ENCODE assay signal across 8 cellular contexts in genomic region chr14:58072288-58073071, GRCh38.
A peak's percentile ranks its signal among the peaks of the same experiment; 100 is the strongest.
DNase-seq lines count a peak whose midpoint lies in the region; ATAC-seq, FAIRE-seq and TF ChIP-seq lines count a peak whose summit lies in the region.

No MANE protein-coding gene starts in this region.

- dilution Hi-C loops in keratinocyte (cut with MboI; ENCODE audit: extremely low pct_ligation_motif_present, low sequenced_read_pairs): no loop called here

- no peak for FAIRE-seq in bronchial epithelial cell (lab: Jason Lieb, UNC)
- FAIRE-seq in keratinocyte (lab: Jason Lieb, UNC): peak; percentile 49

- DNase-seq in NCI-H510A treated with DMSO at 0.1 percent for 48 hours (lab: John Stamatoyannopoulos, UW): peak; percentile 83
- DNase-seq in NCI-H510A (lab: John Stamatoyannopoulos, UW): no peak
- DNase-seq in NCI-H1105 treated with DMSO at 0.1 percent for 48 hours (lab: John Stamatoyannopoulos, UW): peak; percentile 57
- DNase-seq in SKM-1 (lab: John Stamatoyannopoulos, UW; ENCODE audit: unreplicated experiment): peak; percentile 0
- peak; percentile 65 for DNase-seq in bronchial epithelial cell (ENCODE audit: low read depth)
- DNase-seq in keratinocyte (ENCODE audit: low read depth, low spot score): no peak
- peak; percentile 36 to 42 for DNase-seq in stimulated activated CD4-positive, alpha-beta T cell treated with anti-CD3 and anti-CD28 coated beads, Interleukin-2, amount 100 ng/mL, for 24 hours

- TF ChIP-seq CTCF in bronchial epithelial cell (IDR thresholded peaks at IDR 0.05; ENCODE audit: insufficient read depth, low read length, severe bottlenecking): peak; percentile 68
- peak; percentile 52 to 73 (median 69) for TF ChIP-seq CTCF in keratinocyte (optimal IDR thresholded peaks at IDR 0.05 in 1 of 3, IDR thresholded peaks at IDR 0.05 in 1 of 3, conservative IDR thresholded peaks at IDR 0.05 in 1 of 3; ENCODE audit: extremely low read depth in 1 of 3, insufficient read depth in 2 of 3, low read length in 3 of 3)

- H3K36me3 ChIP-seq in bronchial epithelial cell (ENCODE audit: control insufficient read depth, insufficient read depth, low read length): no peaks in the 10 kb centered on the region
- no peaks in the 10 kb centered on the region for H3K36me3 ChIP-seq in keratinocyte (ENCODE audit: control insufficient read depth in 2 of 2, extremely low read depth in 1 of 2, insufficient read depth in 2 of 2, low read length in 2 of 2)

- H3K9me1 ChIP-seq in keratinocyte (ENCODE audit: control insufficient read depth, extremely low read depth, insufficient read depth, low read length): no peaks in the 10 kb centered on the region

- H3K4me3 ChIP-seq in bronchial epithelial cell (ENCODE audit: low read depth, low read length): no peak overlapping the region
- no peak overlapping the region for H3K4me3 ChIP-seq in keratinocyte (ENCODE audit: control insufficient read depth in 2 of 3, extremely low read depth in 1 of 3, insufficient read depth in 2 of 3, low read depth in 1 of 3, low read length in 3 of 3)

- peak; percentile 76 for ATAC-seq in HG02642 (IDR thresholded peaks at IDR 0.05; ENCODE audit: poor library complexity, unreplicated experiment)

- H4K20me1 ChIP-seq in keratinocyte (ENCODE audit: control insufficient read depth, extremely low read depth, insufficient read depth, low read length): no peaks in the 10 kb centered on the region

- no peak overlapping the region for H3K9ac ChIP-seq in keratinocyte (ENCODE audit: control insufficient read depth, extremely low read depth, insufficient read depth, low read length)

- H2AFZ ChIP-seq in keratinocyte (ENCODE audit: control insufficient read depth, low read length): no peak overlapping the region

- peak overlapping the region; percentile 45 for H3K4me2 ChIP-seq in keratinocyte (ENCODE audit: control insufficient read depth, extremely low read depth, insufficient read depth, low read depth, low read length)

- H3K4me1 ChIP-seq in keratinocyte (ENCODE audit: control insufficient read depth, extremely low read depth, insufficient read depth, low read length): peaks cover 7% of the 10 kb centered on the region

- no peaks in the 10 kb centered on the region for H3K79me2 ChIP-seq in keratinocyte (ENCODE audit: control insufficient read depth, insufficient read depth, low read length)

- H3K27me3 ChIP-seq in bronchial epithelial cell (ENCODE audit: control insufficient read depth, insufficient read depth, low read length) (no peaks in the 10 kb centered on the region), keratinocyte (ENCODE audit: control insufficient read depth, extremely low read depth, insufficient read depth, low read length) (no peaks in the 10 kb centered on the region)

- H3K27ac ChIP-seq in keratinocyte (ENCODE audit: control insufficient read depth, insufficient read depth, low read length): no peak overlapping the region

- no peaks in the 10 kb centered on the region for H3K9me3 ChIP-seq in keratinocyte (ENCODE audit: control insufficient read depth, low read depth, low read length)

Comparison
In these comparisons a context has a peak if more than half of its experiments do, and no peak if none do; other contexts are left out.
1. DNase-seq: peak in NCI-H510A treated with DMSO at 0.1 percent for 48 hours (single experiment), NCI-H1105 treated with DMSO at 0.1 percent for 48 hours (single experiment), SKM-1 (single experiment), bronchial epithelial cell (single experiment) and stimulated activated CD4-positive, alpha-beta T cell treated with anti-CD3 and anti-CD28 coated beads, Interleukin-2, amount 100 ng/mL, for 24 hours (2 of 2); none in NCI-H510A (single experiment) and keratinocyte (single experiment).